8 cellular contexts compared by ENCODE assay signal in the genomic region with DNA sequence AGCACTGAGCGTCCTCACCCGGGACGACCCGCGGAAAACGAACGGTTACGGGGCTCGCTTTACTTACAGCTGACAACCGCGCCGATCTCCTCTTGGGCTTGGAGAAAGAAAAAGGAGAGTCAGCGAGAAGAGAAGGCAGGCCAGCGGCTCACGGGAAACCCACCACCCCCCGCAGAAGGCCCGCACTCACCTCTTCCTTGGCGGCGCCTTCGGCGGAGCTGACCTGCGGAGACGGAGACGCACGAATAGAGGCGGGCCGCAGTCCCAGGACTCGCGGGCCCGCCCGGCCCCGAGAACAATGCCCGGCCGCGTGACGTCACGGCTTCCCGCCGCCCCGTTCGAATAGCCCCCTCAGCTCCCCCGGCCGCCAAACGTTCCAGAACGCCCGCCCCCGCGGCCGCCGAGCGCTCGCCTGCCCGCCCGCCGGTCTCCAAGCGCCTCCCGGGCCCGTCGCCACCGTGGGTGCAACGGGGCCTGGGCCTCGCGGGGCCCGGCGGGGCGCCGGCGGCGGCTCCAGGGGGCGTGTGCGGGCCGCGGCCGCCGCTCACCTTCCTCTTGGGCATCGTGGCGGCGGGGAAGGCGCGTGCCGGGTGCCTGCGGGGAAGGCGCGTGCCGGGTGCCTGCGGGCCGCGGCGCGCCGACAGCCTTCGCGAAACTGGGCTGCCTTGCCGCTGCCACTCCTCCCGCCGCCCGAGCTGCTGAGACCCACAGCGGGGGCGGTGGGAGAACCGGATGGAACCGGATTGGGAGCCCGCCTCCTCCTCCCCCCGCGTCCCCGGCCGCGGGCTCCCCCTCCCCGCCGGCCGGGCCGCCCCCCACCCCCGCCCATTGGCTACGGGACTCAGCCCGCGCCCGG. TPM values are rescaled to one million over a fixed set of nuclear protein-coding genes. Genes with fewer than 3 reads are reported as not detected.
DNase-seq lines count a peak whose midpoint lies in the region; ATAC-seq and TF ChIP-seq lines count a peak whose summit lies in the region.

A gene with protein sequence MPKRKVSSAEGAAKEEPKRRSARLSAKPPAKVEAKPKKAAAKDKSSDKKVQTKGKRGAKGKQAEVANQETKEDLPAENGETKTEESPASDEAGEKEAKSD (minus strand): TSS at position 734 of the 856 bp plus-strand sequence. CDS start 171 bp downstream, at position 563.

- H3K4me1 Mint-ChIP-seq in chondrocyte (ENCODE audit: low read depth) = peaks cover 38% of the 10 kb centered on the region

- H3K9me3 Mint-ChIP-seq in chondrocyte (ENCODE audit: low read depth) = no peaks in the 10 kb centered on the region

- peaks cover 17% of the 10 kb centered on the region for H3K36me3 Mint-ChIP-seq in chondrocyte (ENCODE audit: low read depth)

- peak within 1 kb of the TSS; percentile 97 for H3K27ac Mint-ChIP-seq in chondrocyte (ENCODE audit: unreplicated experiment)

- peak; percentile 52 for ATAC-seq in HG03439 (IDR thresholded peaks at IDR 0.05; ENCODE audit: unreplicated experiment)
- peak; percentile 59 for ATAC-seq in left colon

- no peaks in the 10 kb centered on the region for H3K27me3 Mint-ChIP-seq in chondrocyte (ENCODE audit: low read depth)

- DNase-seq in AML-193 (lab: John Stamatoyannopoulos, UW) (peak; percentile 82 to 86), GM19238 (ENCODE audit: insufficient read length, low spot score) (peak; percentile 69), NCI-H510A treated with DMSO at 0.1 percent for 48 hours (lab: John Stamatoyannopoulos, UW) (peak; percentile 89), chondrocyte (ENCODE audit: low spot score) (peak; percentile 96), left colon (peak; percentile 88 to 90)
- DNase-seq in activated CD4-positive, alpha-beta T cell treated with anti-CD3 and anti-CD28 coated beads for 24 hours (ENCODE audit: low read depth in 2 of 2) = peak; percentile 83 to 85
- DNase-seq in stimulated activated CD4-positive, alpha-beta T cell treated with anti-CD3 and anti-CD28 coated beads, Interleukin-1b, Interleukin-23, amount 100 ng/mL, for 48 hours = peak; percentile 90

- no peak for TF ChIP-seq CTCF in chondrocyte (IDR thresholded peaks at IDR 0.05)

- intact Hi-C loops in left colon (cut with DNase I, micrococcal nuclease) = no loop called here

- peak within 1 kb of the TSS; percentile 87 for H3K4me3 Mint-ChIP-seq in chondrocyte (ENCODE audit: unreplicated experiment)

RNA-seq across cellular contexts. Expression of the gene that starts here (rescaled TPM):
- total RNA-seq in chondrocyte (218 to 266 TPM (median 230 TPM) in 3 replicates), left colon (100 to 1,000 TPM; 162 to 193 TPM)

Comparison
In these comparisons a context has a peak if more than half of its experiments do, and no peak if none do; other contexts are left out.
1. Peak in every context shown above with its lines: DNase-seq and ATAC-seq.